Comparison of ENCODE assay signal across 9 cellular contexts in the genomic region with DNA sequence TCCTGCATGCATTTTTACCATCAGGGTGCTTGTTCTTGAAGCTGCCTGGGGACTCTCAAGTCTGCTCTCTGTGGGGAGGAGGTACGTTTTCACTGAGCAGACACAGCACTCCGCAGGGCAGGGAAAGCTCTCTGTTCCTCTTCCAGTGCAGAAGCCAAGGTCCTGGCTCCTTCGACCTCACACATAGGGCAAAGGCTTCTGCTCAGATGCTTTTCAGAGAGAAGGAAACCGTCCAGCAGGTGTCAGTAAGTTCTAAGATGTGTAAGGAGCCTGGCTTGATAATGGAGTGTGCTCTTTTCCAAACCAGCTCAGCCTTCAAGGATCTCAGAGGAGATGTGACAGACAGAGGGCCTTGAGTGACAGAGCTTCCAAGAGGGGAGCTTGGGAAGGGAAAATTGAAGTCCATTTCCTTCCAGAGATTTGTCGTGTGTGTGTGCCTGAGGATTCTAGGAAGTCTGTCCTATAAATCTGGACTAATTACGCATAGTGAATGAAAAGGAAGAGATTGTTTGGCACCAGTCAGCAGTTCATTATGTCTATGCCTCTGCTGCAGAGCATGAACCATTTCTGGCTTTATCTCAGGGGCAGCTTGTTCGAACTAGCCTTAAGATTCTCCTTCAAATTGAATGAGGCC.
DNase-seq lines count a peak whose midpoint lies in the region; ATAC-seq, FAIRE-seq and TF ChIP-seq lines count a peak whose summit lies in the region.
"Had no signal": no experiment of that assay in that cellular context is flagged by ENCODE, and none has a peak within 500 bp of the region (broad histone marks: within the 10 kb centered on the region; RNA-seq: fewer than 3 reads in every experiment).

No MANE protein-coding gene starts in this region.

- H2AFZ ChIP-seq in Loucy (ENCODE audit: low read length) (no peak overlapping the region), neural cell (ENCODE audit: low read depth, low read length) (no peak overlapping the region)

- no peaks in the 10 kb centered on the region for H3K4me1 Mint-ChIP-seq in activated T-helper 2 cell treated with anti-CD3 and anti-CD28 coated beads, Interferon-gamma antibody, Interleukin-2, Interleukin-4, amounts not matched to agents 10 μg/mL and 5 μg/mL and 100 μg/mL, durations not matched to agents 14 hours and 24 hours and 36 hours (ENCODE audit: low read depth)
- H3K4me1 Mint-ChIP-seq: memory B cell had no signal

- no peaks in the 10 kb centered on the region for H3K79me2 ChIP-seq in Loucy (ENCODE audit: insufficient read depth, low read length)
- no peaks in the 10 kb centered on the region for H3K79me2 ChIP-seq in neural cell (replicated peaks; ENCODE audit: insufficient read depth, low read length)

- H3F3A ChIP-seq in Loucy (ENCODE audit: low read depth) = no peaks in the 10 kb centered on the region
- no peaks in the 10 kb centered on the region for H3F3A ChIP-seq in neural cell (ENCODE audit: insufficient read depth, low read length, poor library complexity, severe bottlenecking)

- H3K9me3 ChIP-seq in Loucy (ENCODE audit: insufficient read depth, low read depth, low read length) (no peaks in the 10 kb centered on the region), neural cell (ENCODE audit: low read length) (no peaks in the 10 kb centered on the region)

- no peaks in the 10 kb centered on the region for H3K9me3 Mint-ChIP-seq in activated T-helper 2 cell treated with anti-CD3 and anti-CD28 coated beads, Interferon-gamma antibody, Interleukin-2, Interleukin-4, amounts not matched to agents 10 μg/mL and 5 μg/mL and 100 μg/mL, durations not matched to agents 14 hours and 24 hours and 36 hours
- H3K9me3 Mint-ChIP-seq: memory B cell had no signal

- H3K9me2 ChIP-seq in Loucy (replicated peaks; ENCODE audit: low read depth, low read length) (no peaks in the 10 kb centered on the region), neural cell (ENCODE audit: insufficient read depth, low read length) (no peaks in the 10 kb centered on the region)

- peak; percentile 61 for DNase-seq in Caki2 (ENCODE audit: low read depth)
- DNase-seq in RCC 7860 (ENCODE audit: low spot score) = peak; percentile 46
- no peak for DNase-seq in activated T-helper 2 cell treated with anti-CD3 and anti-CD28 coated beads, Interferon-gamma antibody, Interleukin-2, Interleukin-4, amounts not matched to agents 10 μg/mL and 5 μg/mL and 100 μg/mL, durations not matched to agents 14 hours and 24 hours and 36 hours (ENCODE audit: low spot score)

- H3K9ac ChIP-seq in Loucy (ENCODE audit: low read depth, low read length, poor library complexity, severe bottlenecking) (no peak overlapping the region), neural cell (ENCODE audit: low read length) (no peak overlapping the region)

- no peak overlapping the region for H3K4me3 Mint-ChIP-seq in activated T-helper 2 cell treated with anti-CD3 and anti-CD28 coated beads, Interferon-gamma antibody, Interleukin-2, Interleukin-4, amounts not matched to agents 10 μg/mL and 5 μg/mL and 100 μg/mL, durations not matched to agents 14 hours and 24 hours and 36 hours (ENCODE audit: low read depth)
- H3K4me3 Mint-ChIP-seq: memory B cell had no signal

- H3K27me3 ChIP-seq in Loucy (ENCODE audit: insufficient read depth, low read length, poor library complexity, severe bottlenecking) (peaks cover 5% of the 10 kb centered on the region), neural cell (ENCODE audit: insufficient read depth, low read depth, low read length) (no peaks in the 10 kb centered on the region)

- TF ChIP-seq CTCF in Loucy (conservative IDR thresholded peaks at IDR 0.05; ENCODE audit: low read length) (peak; percentile 66), neural cell (IDR thresholded peaks at IDR 0.05; ENCODE audit: poor library complexity, severe bottlenecking) (peak; percentile 85)

- TF ChIP-seq EP300 in neural cell (conservative IDR thresholded peaks at IDR 0.05; ENCODE audit: poor library complexity, severe bottlenecking) = peak; percentile 21

- H3K36me3 ChIP-seq in Loucy (ENCODE audit: insufficient read depth, low read length) (no peaks in the 10 kb centered on the region), neural cell (ENCODE audit: insufficient read depth, low read length) (no peaks in the 10 kb centered on the region)

- H4K20me1 ChIP-seq in Loucy (ENCODE audit: insufficient read depth, low read length, poor library complexity, severe bottlenecking) (no peaks in the 10 kb centered on the region), neural cell (ENCODE audit: insufficient read depth) (no peaks in the 10 kb centered on the region)

- intact Hi-C loops in activated T-helper 2 cell treated with anti-CD3 and anti-CD28 coated beads, Interferon-gamma antibody, Interleukin-2, Interleukin-4, amounts not matched to agents 10 μg/mL and 5 μg/mL and 100 μg/mL, durations not matched to agents 14 hours and 24 hours and 36 hours (cut with micrococcal nuclease) = no loop called here

- no peaks in the 10 kb centered on the region for H3K36me3 Mint-ChIP-seq in activated T-helper 2 cell treated with anti-CD3 and anti-CD28 coated beads, Interferon-gamma antibody, Interleukin-2, Interleukin-4, amounts not matched to agents 10 μg/mL and 5 μg/mL and 100 μg/mL, durations not matched to agents 14 hours and 24 hours and 36 hours (ENCODE audit: low read depth)
- H3K36me3 Mint-ChIP-seq: memory B cell had no signal

- H3K4me1 ChIP-seq in Loucy (ENCODE audit: insufficient read depth, low read length, poor library complexity, severe bottlenecking) = no peaks in the 10 kb centered on the region

- in situ Hi-C loops in Caki2 (cut with HindIII; ENCODE audit: low pct_unique_long_range_greater_than_20kb, low sequenced_read_pairs) = no loop called here

- no peak overlapping the region for H3K27ac ChIP-seq in neural cell (ENCODE audit: low read length)

- ATAC-seq in GM19395 (IDR thresholded peaks at IDR 0.05; ENCODE audit: unreplicated experiment) (peak; percentile 85), esophagus mucosa (peak; percentile 84), HG03521 (IDR thresholded peaks at IDR 0.05; ENCODE audit: unreplicated experiment) (no peak)

- H3K27ac Mint-ChIP-seq in activated T-helper 2 cell treated with anti-CD3 and anti-CD28 coated beads, Interferon-gamma antibody, Interleukin-2, Interleukin-4, amounts not matched to agents 10 μg/mL and 5 μg/mL and 100 μg/mL, durations not matched to agents 14 hours and 24 hours and 36 hours = no peak overlapping the region
- H3K27ac Mint-ChIP-seq: memory B cell had no signal

- H3K4me3 ChIP-seq in Loucy (ENCODE audit: low read length, poor library complexity, severe bottlenecking) (no peak overlapping the region), neural cell (ENCODE audit: low read length) (no peak overlapping the region)

- FAIRE-seq in RCC 7860 (lab: Jason Lieb, UNC) = no peak

- peaks cover 18% of the 10 kb centered on the region for H3K27me3 Mint-ChIP-seq in activated T-helper 2 cell treated with anti-CD3 and anti-CD28 coated beads, Interferon-gamma antibody, Interleukin-2, Interleukin-4, amounts not matched to agents 10 μg/mL and 5 μg/mL and 100 μg/mL, durations not matched to agents 14 hours and 24 hours and 36 hours (ENCODE audit: low read depth)

- peak; percentile 91 for TF ChIP-seq RAD21 in neural cell (conservative IDR thresholded peaks at IDR 0.05)

- no peak overlapping the region for H3K4me2 ChIP-seq in Loucy (ENCODE audit: low read depth, low read length, poor library complexity, severe bottlenecking)
- no peak overlapping the region for H3K4me2 ChIP-seq in neural cell (ENCODE audit: low read length)

TF ChIP-seq in neural cell, 6 proteins besides CTCF, POLR2A, EP300 and RAD21:
- TF ChIP-seq SMC3 (conservative IDR thresholded peaks at IDR 0.05; ENCODE audit: poor library complexity) = peak; percentile 93
- no peak for TF ChIP-seq TAF1 (IDR thresholded peaks at IDR 0.05; ENCODE audit: low read depth)
